Comparison of ENCODE assay signal across 11 cellular contexts in genomic region chr11:9139628-9140357, GRCh38. TPM values are rescaled to one million over a fixed set of nuclear protein-coding genes. Genes with fewer than 3 reads are reported as not detected.
A peak's percentile ranks its signal among the peaks of the same experiment; 100 is the strongest.
DNase-seq lines count a peak whose midpoint lies in the region; ATAC-seq, FAIRE-seq and TF ChIP-seq lines count a peak whose summit lies in the region.
"Had no signal": no experiment of that assay in that cellular context is flagged by ENCODE, and none has a peak within 500 bp of the region (broad histone marks: within the 10 kb centered on the region; RNA-seq: fewer than 3 reads in every experiment).

No MANE protein-coding gene starts in this region.

- H3K4me3 Mint-ChIP-seq in HFFc6 (no peak overlapping the region), MCF 10A (ENCODE audit: unreplicated experiment) (no peak overlapping the region)
- H3K4me3 Mint-ChIP-seq: nephron had no signal

- 50 to 53% methylated on average over 7 of the region's 7 CpGs for WGBS in pancreas, 2 donors

- BruUV-seq in MCF 10A (replicated peaks; lab: Mats Ljungman, UMichigan): no TSS peak

- peak overlapping the region in 5 of 11 experiments; percentile 7 to 63 (median 33); a peak in 7 of 22 replicates for H3K9ac ChIP-seq in BLaER1 treated with 17β-estradiol and CSF1 and Interleukin-3, amounts not matched to agents 10 nM and 100 nM

- H4K20me1 ChIP-seq in BLaER1 treated with 17β-estradiol and CSF1 and Interleukin-3, amounts not matched to agents 10 nM and 100 nM: peaks cover 0 to 75% (median 25%) of the 10 kb centered on the region in 11 experiments; a peak in 17 of 22 replicates

- in situ Hi-C loops in HAP-1 (cut with MboI; ENCODE audit: low sequenced_read_pairs): loop anchor here (5.0 kb wide), 1 partner anchor 122 kb away; no protein-coding TSS in a partner anchor

- peaks cover 15 to 36% (median 22%) of the 10 kb centered on the region in 10 experiments for H3K4me1 ChIP-seq in BLaER1 treated with 17β-estradiol and CSF1 and Interleukin-3, amounts not matched to agents 10 nM and 100 nM
- H3K4me1 ChIP-seq in pancreas (peaks cover 32 to 46% (median 41%) of the 10 kb centered on the region in 3 donors), HAP-1 (no peaks in the 10 kb centered on the region)

- POLR2A ChIA-PET in MCF 10A (lab: Yijun Ruan, JAX): interaction anchor here (0.6 to 3.1 kb wide), 6 partner anchors 9 to 321 kb away, joined by 3 to 23 read pairs (median 4); partner anchors contain the start of genes TMEM9B and ZNF143

- H3K36me3 ChIP-seq in BLaER1 treated with 17β-estradiol and CSF1 and Interleukin-3, amounts not matched to agents 10 nM and 100 nM: peaks cover 67 to 98% (median 95%) of the 10 kb centered on the region in 11 experiments
- H3K36me3 ChIP-seq in pancreas (peaks cover 0 to 40% (median 3%) of the 10 kb centered on the region in 3 donors), HAP-1 (replicated peaks) (peaks cover 82% of the 10 kb centered on the region)

- H3K9me3 ChIP-seq in BLaER1 treated with 17β-estradiol and CSF1 and Interleukin-3, amounts not matched to agents 10 nM and 100 nM (replicated peaks in 1 of 11): no peaks in the 10 kb centered on the region
- H3K9me3 ChIP-seq in pancreas (no peaks in the 10 kb centered on the region), HAP-1 (no peaks in the 10 kb centered on the region)
- H3K9me3 ChIP-seq: suprapubic skin had no signal

- H3K4me3 ChIP-seq in BLaER1 treated with 17β-estradiol and CSF1 and Interleukin-3, amounts not matched to agents 10 nM and 100 nM: no peak overlapping the region
- H3K4me3 ChIP-seq in pancreas (no peak overlapping the region), HAP-1 (no peak overlapping the region)
- H3K4me3 ChIP-seq: suprapubic skin had no signal

- intact Hi-C loops in MCF 10A (cut with micrococcal nuclease): loop anchor here (5.0 to 10.0 kb wide), 2 partner anchors 102 to 455 kb away; partner anchors contain the start of genes RPL27A and TRIM66
- intact Hi-C loops in pancreas (cut with DNase I): loop anchor here in 1 of 3 donors (5.0 kb wide), 1 partner anchor 122 kb away; no protein-coding TSS in a partner anchor

- H3K27me3 ChIP-seq in BLaER1 treated with 17β-estradiol and CSF1 and Interleukin-3, amounts not matched to agents 10 nM and 100 nM: no peaks in the 10 kb centered on the region
- H3K27me3 ChIP-seq in pancreas (no peaks in the 10 kb centered on the region), HAP-1 (ENCODE audit: low read depth) (no peaks in the 10 kb centered on the region)
- H3K27me3 ChIP-seq: suprapubic skin had no signal

- no peak for ATAC-seq in pancreas
- no peak for ATAC-seq in HG03442 (IDR thresholded peaks at IDR 0.05; ENCODE audit: unreplicated experiment)
- ATAC-seq in HG03159 (IDR thresholded peaks at IDR 0.05; ENCODE audit: unreplicated experiment): no peak

- H3K9me3 Mint-ChIP-seq in HFFc6 (no peaks in the 10 kb centered on the region), MCF 10A (ENCODE audit: unreplicated experiment) (no peaks in the 10 kb centered on the region)
- H3K9me3 Mint-ChIP-seq: nephron had no signal

- TF ChIP-seq CTCF in HFFc6 (IDR thresholded peaks at IDR 0.05) (no peak), MCF 10A (IDR thresholded peaks at IDR 0.05; ENCODE audit: unreplicated experiment) (no peak), pancreas (IDR thresholded peaks at IDR 0.05) (no peak)

- CTCF ChIA-PET in MCF 10A (lab: Yijun Ruan, JAX): interaction anchor here (0.8 to 7.4 kb wide), 5 partner anchors 26 to 965 kb away, joined by 3 to 201 read pairs (median 4); partner anchors contain the start of gene TMEM9B

- DNase-seq in HFFc6 (no peak), MCF 10A (ENCODE audit: unreplicated experiment) (no peak), pancreas (no peak), HAP-1 (ENCODE audit: low spot score in 2 of 2) (no peak), epidermal melanocyte (ENCODE audit: insufficient read length, low spot score) (no peak)
- DNase-seq: NCI-H82 had no signal

- peaks cover 42% of the 10 kb centered on the region for H3K4me1 Mint-ChIP-seq in HFFc6 (ENCODE audit: low read depth)
- peaks cover 36% of the 10 kb centered on the region for H3K4me1 Mint-ChIP-seq in MCF 10A (ENCODE audit: insufficient read depth, unreplicated experiment)

- H3K27me3 Mint-ChIP-seq in HFFc6 (ENCODE audit: insufficient read depth) (peaks cover 5% of the 10 kb centered on the region; the same call in 1 of the 2 replicates), MCF 10A (ENCODE audit: insufficient read depth, unreplicated experiment) (no peaks in the 10 kb centered on the region)

- H3K27ac Mint-ChIP-seq in HFFc6: peak overlapping the region; percentile 71
- peak overlapping the region; percentile 94 for H3K27ac Mint-ChIP-seq in MCF 10A (ENCODE audit: low read depth, unreplicated experiment)

- H3K27ac ChIP-seq in BLaER1 treated with 17β-estradiol and CSF1 and Interleukin-3, amounts not matched to agents 10 nM and 100 nM: peak overlapping the region in 5 of 11 experiments; percentile 6 to 23 (median 12); a peak in 2 of 22 replicates
- peak overlapping the region; percentile 22 to 89 (median 58) for H3K27ac ChIP-seq in pancreas

- H3K4me2 ChIP-seq in BLaER1 treated with 17β-estradiol and CSF1 and Interleukin-3, amounts not matched to agents 10 nM and 100 nM: peak overlapping the region in 7 of 11 experiments; percentile 41 to 67 (median 46); a peak in 12 of 22 replicates

- no peak for FAIRE-seq in pancreas (lab: Jason Lieb, UNC)

- peaks cover 63% of the 10 kb centered on the region for H3K36me3 Mint-ChIP-seq in HFFc6 (ENCODE audit: low read depth)
- H3K36me3 Mint-ChIP-seq in MCF 10A (ENCODE audit: insufficient read depth, unreplicated experiment): peaks cover 47% of the 10 kb centered on the region

RNA-seq across cellular contexts. Expression of gene SCUBE2, which starts 48.4 kb away (rescaled TPM):
- 1 to 10 TPM in 1 of 6 experiments, under 1 TPM in 5; 0.31 to 1.1 (median 0.80) TPM for total RNA-seq in HFFc6 (2021; fragmentation: NEBNext Ultra II Directional; extraction: Animal tissue kit (Norgen Biotek cat#: 25700))
- total RNA-seq in MCF 10A (2022) (0.29 and 0.93 TPM in 2 replicates), pancreas (10 to 100 TPM in 3 of 6 donors, 1 to 10 TPM in 3; 7.1 to 33.8 (median 16.5) TPM)
- 10 to 100 TPM in 1 of 2 donors, 1 to 10 TPM in 1; 3.8 to 28.0 TPM for polyA plus RNA-seq in pancreas
